ENCODE assay signal across 1 cellular context in genomic region chr11:2194877-2195755, GRCh38.
TF ChIP-seq lines count a peak whose summit lies in the region.

No MANE protein-coding gene starts in this region.

TF ChIP-seq in A549, 52 proteins besides CTCF, POLR2A, EP300 and RAD21 (continued from another document):
- TF ChIP-seq BCL3 (IDR thresholded peaks at IDR 0.05) (no peak), TP53 (CRISPR knock-in tag; IDR thresholded peaks at IDR 0.05) (no peak), JUN (IDR thresholded peaks at IDR 0.05) (no peak), NR3C1 (IDR thresholded peaks at IDR 0.05) (no peak)
